ENCODE assay signal across 10 cellular contexts in genomic region chr3:29144807-29145206, GRCh38.
DNase-seq lines count a peak whose midpoint lies in the region; ATAC-seq and TF ChIP-seq lines count a peak whose summit lies in the region.
"Had no signal": no experiment of that assay in that cellular context is flagged by ENCODE, and none has a peak within 500 bp of the region (broad histone marks: within the 10 kb centered on the region; RNA-seq: fewer than 3 reads in every experiment).

No MANE protein-coding gene starts in this region.

- TF ChIP-seq CTCF in chondrocyte (IDR thresholded peaks at IDR 0.05): peak; percentile 74

- no peaks in the 10 kb centered on the region for H3K9me3 Mint-ChIP-seq in chondrocyte (ENCODE audit: low read depth)
- H3K9me3 Mint-ChIP-seq: stimulated activated effector memory CD8-positive, alpha-beta T cell treated with anti-CD3 and anti-CD28 coated beads, Interleukin-12 subunit alpha, Interleukin-12 subunit beta, amount 100 ng/mL, for 72 hours had no signal

- DNase-seq in AG08395 (ENCODE audit: low spot score) (peak; percentile 38), NCI-H2171 treated with DMSO at 0.1 percent for 48 hours (lab: John Stamatoyannopoulos, UW) (peak; percentile 75), chondrocyte (ENCODE audit: low spot score) (no peak), medulla oblongata (ENCODE audit: extremely low spot score) (peak; percentile 42), HuH-7.5 (ENCODE audit: low spot score) (no peak), NCI-H187 (lab: John Stamatoyannopoulos, UW) (no peak), epidermal melanocyte (ENCODE audit: insufficient read length, low spot score) (no peak)
- DNase-seq: activated CD8-positive, alpha-beta T cell treated with anti-CD3 and anti-CD28 coated beads, Interleukin-2, amount 10 ng/mL, durations not matched to agents 7 days and 5 days had no signal

- H3K36me3 Mint-ChIP-seq in chondrocyte (ENCODE audit: low read depth): no peaks in the 10 kb centered on the region
- H3K36me3 Mint-ChIP-seq: stimulated activated effector memory CD8-positive, alpha-beta T cell treated with anti-CD3 and anti-CD28 coated beads, Interleukin-12 subunit alpha, Interleukin-12 subunit beta, amount 100 ng/mL, for 72 hours had no signal

- H3K4me3 Mint-ChIP-seq in chondrocyte (ENCODE audit: unreplicated experiment): no peak overlapping the region
- H3K4me3 Mint-ChIP-seq: activated CD8-positive, alpha-beta T cell treated with anti-CD3 and anti-CD28 coated beads, Interleukin-2, amount 10 ng/mL, durations not matched to agents 7 days and 5 days; stimulated activated effector memory CD8-positive, alpha-beta T cell treated with anti-CD3 and anti-CD28 coated beads, Interleukin-12 subunit alpha, Interleukin-12 subunit beta, amount 100 ng/mL, for 72 hours had no signal

- ATAC-seq in HG03469 (IDR thresholded peaks at IDR 0.05; ENCODE audit: unreplicated experiment): no peak
- ATAC-seq: activated CD8-positive, alpha-beta T cell treated with anti-CD3 and anti-CD28 coated beads, Interleukin-2, amount 10 ng/mL, durations not matched to agents 7 days and 5 days; stimulated activated effector memory CD8-positive, alpha-beta T cell treated with anti-CD3 and anti-CD28 coated beads, Interleukin-12 subunit alpha, Interleukin-12 subunit beta, amount 100 ng/mL, for 72 hours had no signal

- no peak overlapping the region for H3K27ac Mint-ChIP-seq in chondrocyte (ENCODE audit: unreplicated experiment)
- H3K27ac Mint-ChIP-seq: activated CD8-positive, alpha-beta T cell treated with anti-CD3 and anti-CD28 coated beads, Interleukin-2, amount 10 ng/mL, durations not matched to agents 7 days and 5 days; stimulated activated effector memory CD8-positive, alpha-beta T cell treated with anti-CD3 and anti-CD28 coated beads, Interleukin-12 subunit alpha, Interleukin-12 subunit beta, amount 100 ng/mL, for 72 hours had no signal

- H3K27me3 Mint-ChIP-seq in chondrocyte (ENCODE audit: low read depth): no peaks in the 10 kb centered on the region

- peaks cover 12% of the 10 kb centered on the region for H3K4me1 Mint-ChIP-seq in chondrocyte (ENCODE audit: low read depth)
- H3K4me1 Mint-ChIP-seq: stimulated activated effector memory CD8-positive, alpha-beta T cell treated with anti-CD3 and anti-CD28 coated beads, Interleukin-12 subunit alpha, Interleukin-12 subunit beta, amount 100 ng/mL, for 72 hours had no signal

Comparison
In these comparisons a context has a peak if more than half of its experiments do, and no peak if none do; other contexts are left out.
1. DNase-seq: peak in AG08395 (single experiment), NCI-H2171 treated with DMSO at 0.1 percent for 48 hours (single experiment) and medulla oblongata (single experiment); none in chondrocyte (single experiment), HuH-7.5 (single experiment), NCI-H187 (0 of 2) and epidermal melanocyte (single experiment).